Comparison of ENCODE assay signal across 17 cellular contexts in the genomic region with DNA sequence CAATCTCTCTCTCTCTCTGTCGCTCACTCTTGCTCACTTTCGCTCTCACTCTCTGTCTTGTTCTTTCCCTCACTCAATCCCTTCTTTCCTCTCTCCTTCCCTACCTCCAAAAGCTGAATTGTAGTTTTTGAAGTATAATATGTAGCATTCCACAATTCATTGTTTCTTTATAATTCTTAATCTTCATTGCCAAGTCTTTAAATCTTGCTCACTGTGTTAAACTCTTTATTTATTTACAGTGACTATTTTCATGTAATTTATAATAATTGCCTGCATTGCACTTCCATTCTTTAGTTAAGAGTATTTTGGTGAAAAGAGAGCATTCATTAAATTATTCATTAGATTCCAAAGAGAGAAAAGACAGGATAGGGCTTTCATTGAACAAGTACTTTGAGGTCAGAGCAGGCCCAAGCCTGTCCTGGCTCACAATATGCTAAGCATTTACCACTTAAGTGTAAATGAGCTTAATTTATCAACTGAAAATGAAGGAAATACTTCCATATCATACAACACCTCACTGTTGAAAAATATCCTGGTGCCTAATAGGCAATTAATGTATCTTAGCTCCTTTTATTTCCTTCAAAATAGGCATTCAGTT.
A peak's percentile ranks its signal among the peaks of the same experiment; 100 is the strongest.
DNase-seq lines count a peak whose midpoint lies in the region; ATAC-seq and TF ChIP-seq lines count a peak whose summit lies in the region.
"Had no signal": no experiment of that assay in that cellular context is flagged by ENCODE, and none has a peak within 500 bp of the region (broad histone marks: within the 10 kb centered on the region; RNA-seq: fewer than 3 reads in every experiment).

No MANE protein-coding gene starts in this region.

- H3K9me3 Mint-ChIP-seq in WTC11 (no peaks in the 10 kb centered on the region), natural killer cell (no peaks in the 10 kb centered on the region)

- no peak for DNase-seq in DND-41
- no peak for DNase-seq in WTC11 (ENCODE audit: low spot score)
- DNase-seq in natural killer cell, result no peak
- no peak for DNase-seq in midbrain (lab: John Stamatoyannopoulos, UW)
- DNase-seq in posterior vena cava (ENCODE audit: low spot score), result no peak
- no peak for DNase-seq in uterus
- DNase-seq: ACHN; CD4-positive, alpha-beta memory T cell; Karpas-422; NCI-H1417 treated with DMSO at 0.1 percent for 48 hours; NCI-H2029 treated with DMSO at 0.1 percent for 48 hours; NCI-H345; NCI-H69; SK-N-SH had no signal

- H3K4me3 Mint-ChIP-seq in WTC11 (no peak overlapping the region), natural killer cell (peak overlapping the region; percentile 0)
- H3K4me3 Mint-ChIP-seq: CD4-positive, alpha-beta memory T cell had no signal

- H3K4me1 ChIP-seq in DND-41 (ENCODE audit: insufficient read depth, low read length) (peaks cover 52% of the 10 kb centered on the region), HUES6 (ENCODE audit: control insufficient read depth, insufficient read depth, low read length) (peaks cover 11% of the 10 kb centered on the region; the same call in 1 of the 2 replicates), uterus (no peaks in the 10 kb centered on the region)

- no peak overlapping the region for H3K4me3 ChIP-seq in DND-41 (ENCODE audit: low read depth in 1 of 2, low read length in 2 of 2)
- no peak overlapping the region for H3K4me3 ChIP-seq in HUES6 (ENCODE audit: low read depth, low read length)
- H3K4me3 ChIP-seq in uterus, result no peak overlapping the region

- H3K27ac ChIP-seq in DND-41 (ENCODE audit: low read length) (peak overlapping the region; percentile 59), HUES6 (ENCODE audit: low read depth, low read length) (peak overlapping the region; percentile 42; the same call in 1 of the 2 replicates), uterus (no peak overlapping the region)

- no peak overlapping the region for H3K4me2 ChIP-seq in DND-41 (ENCODE audit: insufficient read depth, low read length)
- H3K4me2 ChIP-seq: SK-N-SH had no signal

- ATAC-seq in DND-41 (ENCODE audit: insufficient read depth, low read depth) (no peak), WTC11 (peak; percentile 80), natural killer cell (no peak)
- ATAC-seq: Panc1, Right ventricle myocardium inferior had no signal

- TF ChIP-seq CTCF in DND-41 (IDR thresholded peaks at IDR 0.05; ENCODE audit: borderline replicate concordance, extremely low read depth, low read length, poor library complexity, severe bottlenecking) (no peak), WTC11 (IDR thresholded peaks at IDR 0.05) (no peak), natural killer cell (IDR thresholded peaks at IDR 0.05) (no peak), uterus (IDR thresholded peaks at IDR 0.05) (no peak)

- H3K4me1 Mint-ChIP-seq in WTC11 (peaks cover 18% of the 10 kb centered on the region), natural killer cell (peaks cover 19 to 31% of the 10 kb centered on the region in 2 donors)

- no peak for TF ChIP-seq POLR2A in uterus (IDR thresholded peaks at IDR 0.05)

- intact Hi-C loops in natural killer cell (cut with micrococcal nuclease), result no loop called here
- intact Hi-C loops in posterior vena cava (cut with DNase I), result no loop called here
- intact Hi-C loops in uterus (cut with DNase I; ENCODE audit: low total_unique reads), result no loop called here

- H3K9ac ChIP-seq in DND-41 (ENCODE audit: low read depth, low read length), result no peak overlapping the region
- H3K9ac ChIP-seq in HUES6 (ENCODE audit: low read length), result no peak overlapping the region
- H3K9ac ChIP-seq: SK-N-SH had no signal

- POLR2A ChIA-PET in WTC11 (lab: Charles Lee), result no interaction called here

- H4K20me1 ChIP-seq in DND-41 (ENCODE audit: insufficient read depth, low read length), result no peaks in the 10 kb centered on the region

- H3K36me3 ChIP-seq in DND-41 (ENCODE audit: insufficient read depth, low read length), result no peaks in the 10 kb centered on the region
- no peaks in the 10 kb centered on the region for H3K36me3 ChIP-seq in HUES6 (ENCODE audit: control insufficient read depth, insufficient read depth, low read length)
- peaks cover 0 to 2% of the 10 kb centered on the region in 2 donors for H3K36me3 ChIP-seq in uterus

- H3K9me3 ChIP-seq in DND-41 (ENCODE audit: insufficient read depth, low read length, severe bottlenecking) (no peaks in the 10 kb centered on the region), HUES6 (ENCODE audit: control insufficient read depth, insufficient read depth, low read depth, low read length) (no peaks in the 10 kb centered on the region), uterus (no peaks in the 10 kb centered on the region)
- H3K9me3 ChIP-seq: SK-N-SH had no signal

- H3K79me2 ChIP-seq in DND-41 (ENCODE audit: insufficient read depth, low read length), result no peaks in the 10 kb centered on the region

- H3K27me3 Mint-ChIP-seq in WTC11 (ENCODE audit: low read depth) (no peaks in the 10 kb centered on the region), natural killer cell (ENCODE audit: low read depth in 2 of 2) (no peaks in the 10 kb centered on the region)
- H3K27me3 Mint-ChIP-seq: CD4-positive, alpha-beta memory T cell had no signal

- CTCF ChIA-PET in WTC11 (lab: Charles Lee), result no interaction called here

- H3K36me3 Mint-ChIP-seq in WTC11, result no peaks in the 10 kb centered on the region
- H3K36me3 Mint-ChIP-seq in natural killer cell, result no peaks in the 10 kb centered on the region
- H3K36me3 Mint-ChIP-seq: CD4-positive, alpha-beta memory T cell had no signal

- H3K27ac Mint-ChIP-seq in WTC11 (peak overlapping the region; percentile 92), natural killer cell (peak overlapping the region; percentile 27 to 66)

- H3K27me3 ChIP-seq in DND-41 (ENCODE audit: insufficient read depth, low read length, poor library complexity) (no peaks in the 10 kb centered on the region), HUES6 (ENCODE audit: control insufficient read depth, insufficient read depth, low read length) (no peaks in the 10 kb centered on the region), uterus (no peaks in the 10 kb centered on the region)

- H2AFZ ChIP-seq in DND-41 (ENCODE audit: low read depth, low read length), result peak overlapping the region; percentile 33

TF ChIP-seq in WTC11, 78 proteins besides CTCF, POLR2A, EP300 and RAD21 (continues in another document):
- TF ChIP-seq CREB1 (CRISPR knock-in tag; IDR thresholded peaks at IDR 0.05) (no peak), TEAD4 (CRISPR knock-in tag; IDR thresholded peaks at IDR 0.05) (no peak)
- TF ChIP-seq, protein P1, sequence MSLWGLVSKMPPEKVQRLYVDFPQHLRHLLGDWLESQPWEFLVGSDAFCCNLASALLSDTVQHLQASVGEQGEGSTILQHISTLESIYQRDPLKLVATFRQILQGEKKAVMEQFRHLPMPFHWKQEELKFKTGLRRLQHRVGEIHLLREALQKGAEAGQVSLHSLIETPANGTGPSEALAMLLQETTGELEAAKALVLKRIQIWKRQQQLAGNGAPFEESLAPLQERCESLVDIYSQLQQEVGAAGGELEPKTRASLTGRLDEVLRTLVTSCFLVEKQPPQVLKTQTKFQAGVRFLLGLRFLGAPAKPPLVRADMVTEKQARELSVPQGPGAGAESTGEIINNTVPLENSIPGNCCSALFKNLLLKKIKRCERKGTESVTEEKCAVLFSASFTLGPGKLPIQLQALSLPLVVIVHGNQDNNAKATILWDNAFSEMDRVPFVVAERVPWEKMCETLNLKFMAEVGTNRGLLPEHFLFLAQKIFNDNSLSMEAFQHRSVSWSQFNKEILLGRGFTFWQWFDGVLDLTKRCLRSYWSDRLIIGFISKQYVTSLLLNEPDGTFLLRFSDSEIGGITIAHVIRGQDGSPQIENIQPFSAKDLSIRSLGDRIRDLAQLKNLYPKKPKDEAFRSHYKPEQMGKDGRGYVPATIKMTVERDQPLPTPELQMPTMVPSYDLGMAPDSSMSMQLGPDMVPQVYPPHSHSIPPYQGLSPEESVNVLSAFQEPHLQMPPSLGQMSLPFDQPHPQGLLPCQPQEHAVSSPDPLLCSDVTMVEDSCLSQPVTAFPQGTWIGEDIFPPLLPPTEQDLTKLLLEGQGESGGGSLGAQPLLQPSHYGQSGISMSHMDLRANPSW (CRISPR knock-in tag; conservative IDR thresholded peaks at IDR 0.05; ENCODE audit: low read depth), result no peak
- TF ChIP-seq, protein P2, sequence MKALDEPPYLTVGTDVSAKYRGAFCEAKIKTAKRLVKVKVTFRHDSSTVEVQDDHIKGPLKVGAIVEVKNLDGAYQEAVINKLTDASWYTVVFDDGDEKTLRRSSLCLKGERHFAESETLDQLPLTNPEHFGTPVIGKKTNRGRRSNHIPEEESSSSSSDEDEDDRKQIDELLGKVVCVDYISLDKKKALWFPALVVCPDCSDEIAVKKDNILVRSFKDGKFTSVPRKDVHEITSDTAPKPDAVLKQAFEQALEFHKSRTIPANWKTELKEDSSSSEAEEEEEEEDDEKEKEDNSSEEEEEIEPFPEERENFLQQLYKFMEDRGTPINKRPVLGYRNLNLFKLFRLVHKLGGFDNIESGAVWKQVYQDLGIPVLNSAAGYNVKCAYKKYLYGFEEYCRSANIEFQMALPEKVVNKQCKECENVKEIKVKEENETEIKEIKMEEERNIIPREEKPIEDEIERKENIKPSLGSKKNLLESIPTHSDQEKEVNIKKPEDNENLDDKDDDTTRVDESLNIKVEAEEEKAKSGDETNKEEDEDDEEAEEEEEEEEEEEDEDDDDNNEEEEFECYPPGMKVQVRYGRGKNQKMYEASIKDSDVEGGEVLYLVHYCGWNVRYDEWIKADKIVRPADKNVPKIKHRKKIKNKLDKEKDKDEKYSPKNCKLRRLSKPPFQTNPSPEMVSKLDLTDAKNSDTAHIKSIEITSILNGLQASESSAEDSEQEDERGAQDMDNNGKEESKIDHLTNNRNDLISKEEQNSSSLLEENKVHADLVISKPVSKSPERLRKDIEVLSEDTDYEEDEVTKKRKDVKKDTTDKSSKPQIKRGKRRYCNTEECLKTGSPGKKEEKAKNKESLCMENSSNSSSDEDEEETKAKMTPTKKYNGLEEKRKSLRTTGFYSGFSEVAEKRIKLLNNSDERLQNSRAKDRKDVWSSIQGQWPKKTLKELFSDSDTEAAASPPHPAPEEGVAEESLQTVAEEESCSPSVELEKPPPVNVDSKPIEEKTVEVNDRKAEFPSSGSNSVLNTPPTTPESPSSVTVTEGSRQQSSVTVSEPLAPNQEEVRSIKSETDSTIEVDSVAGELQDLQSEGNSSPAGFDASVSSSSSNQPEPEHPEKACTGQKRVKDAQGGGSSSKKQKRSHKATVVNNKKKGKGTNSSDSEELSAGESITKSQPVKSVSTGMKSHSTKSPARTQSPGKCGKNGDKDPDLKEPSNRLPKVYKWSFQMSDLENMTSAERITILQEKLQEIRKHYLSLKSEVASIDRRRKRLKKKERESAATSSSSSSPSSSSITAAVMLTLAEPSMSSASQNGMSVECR (CRISPR knock-in tag; IDR thresholded peaks at IDR 0.05; ENCODE audit: borderline replicate concordance), result no peak

Comparison
In these comparisons a context has a peak if more than half of its experiments do, and no peak if none do; other contexts are left out.
1. H3K27ac ChIP-seq: peak in DND-41 (single experiment) and HUES6 (single experiment); none in uterus (0 of 2).